ENCODE assay signal across 1 cellular context in the genomic region with DNA sequence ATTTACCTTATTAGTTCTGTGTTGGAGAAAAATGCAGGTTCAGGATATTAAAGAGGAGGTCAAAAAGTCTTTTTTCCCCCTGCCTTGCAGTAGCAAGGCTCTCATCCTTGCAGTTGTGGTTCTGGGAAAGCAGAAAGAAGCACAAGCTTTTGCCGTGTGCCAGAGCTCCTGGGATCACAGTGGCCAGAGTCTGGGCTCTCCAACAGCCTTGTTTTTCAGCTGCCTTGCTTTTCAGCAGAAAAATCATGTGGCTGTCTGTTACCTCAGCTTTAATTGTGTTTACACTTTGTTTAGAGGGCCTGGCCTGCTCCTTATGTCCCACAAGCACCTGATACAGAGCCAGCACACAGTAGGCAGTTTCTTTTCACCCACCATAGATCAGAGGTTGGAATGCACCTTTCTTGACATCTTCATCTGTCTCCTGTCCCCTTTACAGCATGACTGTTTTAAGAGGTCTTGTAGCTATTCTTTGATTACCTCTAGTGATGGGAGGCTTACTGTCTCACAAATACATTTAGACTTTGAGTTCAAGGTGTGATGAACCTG.
TF ChIP-seq lines count a peak whose summit lies in the region.

No MANE protein-coding gene starts in this region.

TF ChIP-seq in SK-N-SH treated with all-trans-retinoic acid at 6 μM for 48 hours, 23 proteins besides CTCF, POLR2A, EP300 and RAD21 (continued from another document):
- TF ChIP-seq, protein P1, sequence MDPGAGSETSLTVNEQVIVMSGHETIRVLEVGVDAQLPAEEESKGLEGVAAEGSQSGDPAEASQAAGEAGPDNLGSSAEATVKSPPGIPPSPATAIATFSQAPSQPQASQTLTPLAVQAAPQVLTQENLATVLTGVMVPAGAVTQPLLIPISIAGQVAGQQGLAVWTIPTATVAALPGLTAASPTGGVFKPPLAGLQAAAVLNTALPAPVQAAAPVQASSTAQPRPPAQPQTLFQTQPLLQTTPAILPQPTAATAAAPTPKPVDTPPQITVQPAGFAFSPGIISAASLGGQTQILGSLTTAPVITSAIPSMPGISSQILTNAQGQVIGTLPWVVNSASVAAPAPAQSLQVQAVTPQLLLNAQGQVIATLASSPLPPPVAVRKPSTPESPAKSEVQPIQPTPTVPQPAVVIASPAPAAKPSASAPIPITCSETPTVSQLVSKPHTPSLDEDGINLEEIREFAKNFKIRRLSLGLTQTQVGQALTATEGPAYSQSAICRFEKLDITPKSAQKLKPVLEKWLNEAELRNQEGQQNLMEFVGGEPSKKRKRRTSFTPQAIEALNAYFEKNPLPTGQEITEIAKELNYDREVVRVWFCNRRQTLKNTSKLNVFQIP (CRISPR knock-in tag; IDR thresholded peaks at IDR 0.05; ENCODE audit: borderline replicate concordance, low read depth) = no peak
- no peak for TF ChIP-seq RARB (CRISPR knock-in tag; IDR thresholded peaks at IDR 0.05)
- no peak for TF ChIP-seq TOX (CRISPR knock-in tag; IDR thresholded peaks at IDR 0.05; ENCODE audit: borderline replicate concordance)
- TF ChIP-seq TCF4 (CRISPR knock-in tag; IDR thresholded peaks at IDR 0.05; ENCODE audit: borderline replicate concordance) = no peak
- TF ChIP-seq ZFP3 (CRISPR knock-in tag; IDR thresholded peaks at IDR 0.05) = no peak
- TF ChIP-seq ZC3H10 (CRISPR knock-in tag; IDR thresholded peaks at IDR 0.05) = no peak
- no peak for TF ChIP-seq CSDC2 (CRISPR knock-in tag; IDR thresholded peaks at IDR 0.05)
- no peak for TF ChIP-seq BACH2 (CRISPR knock-in tag; IDR thresholded peaks at IDR 0.05; ENCODE audit: borderline replicate concordance)
- TF ChIP-seq, protein P2, sequence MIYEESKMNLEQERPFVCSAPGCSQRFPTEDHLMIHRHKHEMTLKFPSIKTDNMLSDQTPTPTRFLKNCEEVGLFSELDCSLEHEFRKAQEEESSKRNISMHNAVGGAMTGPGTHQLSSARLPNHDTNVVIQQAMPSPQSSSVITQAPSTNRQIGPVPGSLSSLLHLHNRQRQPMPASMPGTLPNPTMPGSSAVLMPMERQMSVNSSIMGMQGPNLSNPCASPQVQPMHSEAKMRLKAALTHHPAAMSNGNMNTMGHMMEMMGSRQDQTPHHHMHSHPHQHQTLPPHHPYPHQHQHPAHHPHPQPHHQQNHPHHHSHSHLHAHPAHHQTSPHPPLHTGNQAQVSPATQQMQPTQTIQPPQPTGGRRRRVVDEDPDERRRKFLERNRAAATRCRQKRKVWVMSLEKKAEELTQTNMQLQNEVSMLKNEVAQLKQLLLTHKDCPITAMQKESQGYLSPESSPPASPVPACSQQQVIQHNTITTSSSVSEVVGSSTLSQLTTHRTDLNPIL (CRISPR knock-in tag; IDR thresholded peaks at IDR 0.05; ENCODE audit: low read depth) = no peak
- no peak for TF ChIP-seq ZNF565 (CRISPR knock-in tag; conservative IDR thresholded peaks at IDR 0.05; ENCODE audit: low read depth)
